ENCODE assay signal across 8 cellular contexts in genomic region chr21:29025328-29025713, GRCh38. TPM values are rescaled to one million over a fixed set of nuclear protein-coding genes. Genes with fewer than 3 reads are reported as not detected.
DNase-seq lines count a peak whose midpoint lies in the region; ATAC-seq, FAIRE-seq and TF ChIP-seq lines count a peak whose summit lies in the region.

No MANE protein-coding gene starts in this region.

- no peaks in the 10 kb centered on the region for H3K9me1 ChIP-seq in K562 (ENCODE audit: control insufficient read depth, insufficient read depth, low read length)

- TF ChIP-seq RAD21 in K562 (CRISPR knock-in tag; conservative IDR thresholded peaks at IDR 0.05 in 1 of 2, IDR thresholded peaks at IDR 0.05 in 1 of 2), result peak in 1 of 2 experiments; percentile 26; a peak in 1 of 4 replicates

- H3K4me1 Mint-ChIP-seq in IgD-negative memory B cell, result peaks cover 19 to 30% (median 29%) of the 10 kb centered on the region in 3 donors

- CTCF ChIA-PET in K562 (lab: Yijun Ruan, JAX; ENCODE audit: low intra/inter-chr PET ratio), result no interaction called here

- DNase-seq in AG10803 (ENCODE audit: low read depth) (peak; percentile 12), K562 (ENCODE audit: extremely low read depth in 1 of 4, low spot score in 3 of 4) (peak in 2 of 4 experiments; percentile 19 to 52), lower leg skin (ENCODE audit: low spot score in 2 of 2) (no peak), GM13977 (ENCODE audit: low spot score) (no peak), NCI-H524 (lab: John Stamatoyannopoulos, UW) (no peak)
- no peak for DNase-seq in activated CD4-positive, CD25-positive, alpha-beta regulatory T cell (lab: John Stamatoyannopoulos, UW)

- H3K9me3 Mint-ChIP-seq in IgD-negative memory B cell, result no peaks in the 10 kb centered on the region

- H3K4me2 ChIP-seq in K562 (ENCODE audit: insufficient read depth, low read length), result peak overlapping the region; percentile 90

- 0% methylated on average over 6 of the region's 6 CpGs for WGBS in K562 (ENCODE audit: insufficient coverage, low coverage, missing lambda C conversion rate)
- WGBS in lower leg skin, 2 donors, result 2 to 4% methylated on average over 6 of the region's 6 CpGs
- 3% methylated on average over 6 of the region's 6 CpGs for WGBS in urinary bladder

- TF ChIP-seq EP300 in K562 (IDR thresholded peaks at IDR 0.05; ENCODE audit: low read length), result no peak

- intact Hi-C loops in K562 (cut with micrococcal nuclease), result no loop called here
- intact Hi-C loops in lower leg skin (cut with DNase I; ENCODE audit: low total_unique reads), result loop anchor here (10.0 kb wide), 1 partner anchor 349 kb away; no protein-coding TSS in a partner anchor

- no peak for FAIRE-seq in K562 (lab: Jason Lieb, UNC)

- H3K27me3 ChIP-seq in K562 (ENCODE audit: control insufficient read depth in 2 of 2, insufficient read depth in 2 of 2, low read length in 2 of 2), result no peaks in the 10 kb centered on the region

- peak overlapping the region; percentile 96 to 99 (median 96) for H3K4me3 Mint-ChIP-seq in IgD-negative memory B cell

- peak; percentile 52 for ATAC-seq in K562

- peak overlapping the region; percentile 98 to 99 (median 99) for H3K27ac Mint-ChIP-seq in IgD-negative memory B cell

- no peaks in the 10 kb centered on the region for H4K20me1 ChIP-seq in K562 (replicated peaks; ENCODE audit: control insufficient read depth, insufficient read depth, low read length)

- H3K36me3 ChIP-seq in K562 (ENCODE audit: control insufficient read depth, insufficient read depth, low read length), result peaks cover 25% of the 10 kb centered on the region
- H3K36me3 ChIP-seq in urinary bladder (ENCODE audit: insufficient read depth), result no peaks in the 10 kb centered on the region

- no peaks in the 10 kb centered on the region for H3K27me3 Mint-ChIP-seq in IgD-negative memory B cell

- BruUV-seq in K562 (replicated peaks; lab: Mats Ljungman, UMichigan), result TSS peak; percentile 41

- no peaks in the 10 kb centered on the region for H3K9me3 ChIP-seq in K562 (replicated peaks; ENCODE audit: control insufficient read depth, insufficient read depth, low read depth, low read length)

- POLR2A ChIA-PET in K562 (lab: Yijun Ruan, JAX), result interaction anchor here (0.7 to 7.6 kb wide), 16 partner anchors 9 to 275 kb away, joined by 3 to 56 read pairs (median 7); partner anchors contain the start of genes CCT8 and LTN1

- peak overlapping the region; percentile 94 to 98 for H3K9ac ChIP-seq in K562 (ENCODE audit: insufficient read depth in 1 of 2, low read depth in 2 of 2, low read length in 2 of 2)

- H2AFZ ChIP-seq in K562 (ENCODE audit: low read depth, low read length), result peak overlapping the region; percentile 97

- peak overlapping the region; percentile 98 for H3K4me3 ChIP-seq in AG10803 (ENCODE audit: low read length)
- H3K4me3 ChIP-seq in K562, result peak overlapping the region; percentile 65
- H3K4me3 ChIP-seq in lower leg skin (ENCODE audit: low read depth, poor library complexity, severe bottlenecking), result peak overlapping the region; percentile 55
- H3K4me3 ChIP-seq in urinary bladder (ENCODE audit: low read depth, low read length), result peak overlapping the region; percentile 52

- H3K4me1 ChIP-seq in K562 (replicated peaks in 1 of 2; ENCODE audit: control insufficient read depth in 2 of 2, insufficient read depth in 2 of 2, low read length in 2 of 2) (peaks cover 3 to 13% of the 10 kb centered on the region in 2 experiments; a peak in 1 of 5 replicates), urinary bladder (ENCODE audit: insufficient read depth) (no peaks in the 10 kb centered on the region)

- TF ChIP-seq CTCF in AG10803 (conservative IDR thresholded peaks at IDR 0.05; ENCODE audit: low read length) (no peak), K562 (IDR thresholded peaks at IDR 0.05 in 2 of 3, conservative IDR thresholded peaks at IDR 0.05 in 1 of 3; ENCODE audit: insufficient read depth in 2 of 3, low read depth in 1 of 3, low read length in 3 of 3) (0 out of 6 replicates have a peak, but pooled peaks of 1 of the 3 experiments have one; percentile 10), lower leg skin (IDR thresholded peaks at IDR 0.05) (no peak), GM13977 (IDR thresholded peaks at IDR 0.05; ENCODE audit: extremely low read depth, insufficient read depth, missing control alignments) (no peak)

- H3K36me3 Mint-ChIP-seq in IgD-negative memory B cell, result peaks cover 3% of the 10 kb centered on the region

- in situ Hi-C loops in K562 (cut with MboI), result no loop called here
- in situ Hi-C loops in GM13977 (cut with MboI; ENCODE audit: low pct_unique_long_range_greater_than_20kb, low sequenced_read_pairs, unreplicated experiment), result no loop called here

- peaks cover 47% of the 10 kb centered on the region for H3K79me2 ChIP-seq in K562 (ENCODE audit: control insufficient read depth, insufficient read depth, low read length)

- TF ChIP-seq POLR2A in K562 (conservative IDR thresholded peaks at IDR 0.05), result no peak
- TF ChIP-seq POLR2A in lower leg skin (IDR thresholded peaks at IDR 0.05), result no peak

- H3K27ac ChIP-seq in K562 (ENCODE audit: extremely low read depth, low read depth, low read length) (peak overlapping the region; percentile 97), urinary bladder (ENCODE audit: low read depth) (no peak overlapping the region)

RNA-seq across cellular contexts. Expression of gene USP16, which starts 0.9 kb away (rescaled TPM):
- polyA plus RNA-seq in IgD-negative memory B cell, result 25.7 TPM
- total RNA-seq in K562 (2011; cell fraction: chromatin; rRNA removed; ENCODE audit: low replicate concordance), result 13.6 and 77.0 TPM in 2 replicates
- total RNA-seq in K562 (2011; cell fraction: nucleolus; rRNA removed), result 7.8 and 12.0 TPM in 2 replicates
- total RNA-seq in K562 (2011; cell fraction: nucleoplasm; rRNA removed), result 20.5 and 24.4 TPM in 2 replicates
- total RNA-seq in K562 (2014; rRNA removed), result 38.4 and 39.1 TPM in 2 replicates
- 90.9 and 106 TPM in 2 replicates for total RNA-seq in K562 (2014; rRNA removed; fragmentation: Illumina TruSeq; extraction: Trizol)
- 77.4 and 85.7 TPM in 2 replicates for total RNA-seq in K562 (2015; rRNA removed; fragmentation: Illumina TruSeq; extraction: Trizol)
- total RNA-seq in K562 (2021), result 49.9 and 50.4 TPM in 2 replicates
- 37.6 and 45.5 TPM in 2 replicates for polyA plus RNA-seq in K562 (2011; rRNA removed)
- 4.2 and 10.4 TPM in 2 replicates for polyA plus RNA-seq in K562 (2011; cell fraction: cytosol; rRNA removed)
- polyA plus RNA-seq in K562 (2011; cell fraction: nucleus; rRNA removed), result 20.2 and 31.1 TPM in 2 replicates
- polyA plus RNA-seq in K562 (2012), result 40.9 and 45.1 TPM in 2 replicates
- 60.7 and 65.1 TPM in 2 replicates for polyA plus RNA-seq in K562 (2014; fragmentation: Illumina TruSeq; extraction: Trizol)
- 10 to 100 TPM; 62.8 to 67.4 TPM for polyA plus RNA-seq in K562 (2014; fragmentation: Nextera tagmentation; extraction: Ambion mirVana)
- polyA plus RNA-seq in K562 (2014; rRNA removed), result 39.8 and 45.4 TPM in 2 replicates
- polyA minus RNA-seq in K562 (2011; rRNA and poly(A)+ RNA removed), result 37.3 and 44.1 TPM in 2 replicates
- 13.3 and 13.7 TPM in 2 replicates for polyA minus RNA-seq in K562 (2011; cell fraction: cytosol; rRNA and poly(A)+ RNA removed)
- 11.2 and 21.8 TPM in 2 replicates for polyA minus RNA-seq in K562 (2011; cell fraction: nucleus; rRNA and poly(A)+ RNA removed)
- total RNA-seq in lower leg skin, result 10 to 100 TPM; 21.3 to 25.8 (median 23.4) TPM
- 55.3 TPM for total RNA-seq in urinary bladder
- 29.6 TPM for polyA plus RNA-seq in urinary bladder

RNA-seq across cellular contexts. Expression of gene RWDD2B, which starts 6.2 kb away (rescaled TPM):
- polyA plus RNA-seq in IgD-negative memory B cell (13.0 TPM), K562 (2011; rRNA removed) (14.4 and 23.7 TPM in 2 replicates), K562 (2014; fragmentation: Illumina TruSeq; extraction: Trizol) (12.5 and 13.8 TPM in 2 replicates), K562 (2014; fragmentation: Nextera tagmentation; extraction: Ambion mirVana) (10 to 100 TPM; 27.9 to 31.8 TPM), K562 (2014; rRNA removed) (12.3 and 14.7 TPM in 2 replicates), urinary bladder (17.2 TPM)
- total RNA-seq in K562 (2011; cell fraction: chromatin; rRNA removed; ENCODE audit: low replicate concordance), result 8.6 and 12.2 TPM in 2 replicates
- 2.1 and 2.7 TPM in 2 replicates for total RNA-seq in K562 (2011; cell fraction: nucleolus; rRNA removed)
- total RNA-seq in K562 (2011; cell fraction: nucleoplasm; rRNA removed), result 4.9 and 5.9 TPM in 2 replicates
- total RNA-seq in K562 (2014; rRNA removed) (4.6 and 6.4 TPM in 2 replicates), K562 (2014; rRNA removed; fragmentation: Illumina TruSeq; extraction: Trizol) (11.5 and 13.8 TPM in 2 replicates), K562 (2015; rRNA removed; fragmentation: Illumina TruSeq; extraction: Trizol) (8.4 and 8.6 TPM in 2 replicates), K562 (2021) (9.8 and 10.3 TPM in 2 replicates), lower leg skin (10 to 100 TPM in 1 of 4 donors, 1 to 10 TPM in 3; 5.4 to 11.7 (median 8.1) TPM), urinary bladder (17.9 TPM)
- polyA plus RNA-seq in K562 (2011; cell fraction: cytosol; rRNA removed), result 5.7 and 7.0 TPM in 2 replicates
- 7.0 and 7.6 TPM in 2 replicates for polyA plus RNA-seq in K562 (2011; cell fraction: nucleus; rRNA removed)
- polyA plus RNA-seq in K562 (2012), result 9.3 and 11.4 TPM in 2 replicates
- 9.6 and 11.0 TPM in 2 replicates for polyA minus RNA-seq in K562 (2011; rRNA and poly(A)+ RNA removed)
- 4.7 and 5.4 TPM in 2 replicates for polyA minus RNA-seq in K562 (2011; cell fraction: cytosol; rRNA and poly(A)+ RNA removed)
- 3.2 and 5.3 TPM in 2 replicates for polyA minus RNA-seq in K562 (2011; cell fraction: nucleus; rRNA and poly(A)+ RNA removed)

RNA-seq across cellular contexts. Expression of gene LTN1, which starts 32.6 kb away (rescaled TPM):
- polyA plus RNA-seq in IgD-negative memory B cell (15.6 TPM), K562 (2011; rRNA removed) (21.8 and 28.7 TPM in 2 replicates), K562 (2014; fragmentation: Illumina TruSeq; extraction: Trizol) (23.0 and 29.1 TPM in 2 replicates), K562 (2014; fragmentation: Nextera tagmentation; extraction: Ambion mirVana) (10 to 100 TPM; 16.6 to 21.8 TPM), K562 (2014; rRNA removed) (14.6 and 15.7 TPM in 2 replicates), urinary bladder (9.5 TPM)
- total RNA-seq in K562 (2011; cell fraction: chromatin; rRNA removed; ENCODE audit: low replicate concordance), result 58.0 and 146 TPM in 2 replicates
- 29.2 and 30.5 TPM in 2 replicates for total RNA-seq in K562 (2011; cell fraction: nucleolus; rRNA removed)
- 45.7 and 48.4 TPM in 2 replicates for total RNA-seq in K562 (2011; cell fraction: nucleoplasm; rRNA removed)
- total RNA-seq in K562 (2014; rRNA removed) (19.1 and 19.8 TPM in 2 replicates), K562 (2014; rRNA removed; fragmentation: Illumina TruSeq; extraction: Trizol) (49.6 and 60.7 TPM in 2 replicates), K562 (2015; rRNA removed; fragmentation: Illumina TruSeq; extraction: Trizol) (39.0 and 40.7 TPM in 2 replicates), K562 (2021) (32.8 and 37.1 TPM in 2 replicates), lower leg skin (10 to 100 TPM; 19.0 to 21.4 (median 20.9) TPM), urinary bladder (67.8 TPM)
- 4.6 and 9.6 TPM in 2 replicates for polyA plus RNA-seq in K562 (2011; cell fraction: cytosol; rRNA removed)
- polyA plus RNA-seq in K562 (2011; cell fraction: nucleus; rRNA removed), result 23.9 and 25.3 TPM in 2 replicates
- polyA plus RNA-seq in K562 (2012), result 15.2 and 15.3 TPM in 2 replicates
- polyA minus RNA-seq in K562 (2011; rRNA and poly(A)+ RNA removed), result 93.4 and 105 TPM in 2 replicates
- 25.1 and 34.2 TPM in 2 replicates for polyA minus RNA-seq in K562 (2011; cell fraction: cytosol; rRNA and poly(A)+ RNA removed)
- polyA minus RNA-seq in K562 (2011; cell fraction: nucleus; rRNA and poly(A)+ RNA removed), result 40.7 and 88.4 TPM in 2 replicates

RNA-seq across cellular contexts. Expression of gene CCT8, which starts 48.1 kb away (rescaled TPM):
- 141 TPM for polyA plus RNA-seq in IgD-negative memory B cell
- 125 and 302 TPM in 2 replicates for total RNA-seq in K562 (2011; cell fraction: chromatin; rRNA removed; ENCODE audit: low replicate concordance)
- total RNA-seq in K562 (2011; cell fraction: nucleolus; rRNA removed), result 96.4 and 110 TPM in 2 replicates
- total RNA-seq in K562 (2011; cell fraction: nucleoplasm; rRNA removed), result 142 and 158 TPM in 2 replicates
- 431 and 451 TPM in 2 replicates for total RNA-seq in K562 (2014; rRNA removed)
- 677 and 776 TPM in 2 replicates for total RNA-seq in K562 (2014; rRNA removed; fragmentation: Illumina TruSeq; extraction: Trizol)
- 512 and 540 TPM in 2 replicates for total RNA-seq in K562 (2015; rRNA removed; fragmentation: Illumina TruSeq; extraction: Trizol)
- total RNA-seq in K562 (2021), result 573 and 579 TPM in 2 replicates
- polyA plus RNA-seq in K562 (2011; rRNA removed), result 523 and 739 TPM in 2 replicates
- polyA plus RNA-seq in K562 (2011; cell fraction: cytosol; rRNA removed), result 168 and 344 TPM in 2 replicates
- 149 and 297 TPM in 2 replicates for polyA plus RNA-seq in K562 (2011; cell fraction: nucleus; rRNA removed)
- polyA plus RNA-seq in K562 (2012), result 444 and 544 TPM in 2 replicates
- 701 and 741 TPM in 2 replicates for polyA plus RNA-seq in K562 (2014; fragmentation: Illumina TruSeq; extraction: Trizol)
- 1,000 to 10,000 TPM in 1 of 2 experiments, 100 to 1,000 TPM in 1; 705 to 1,153 TPM for polyA plus RNA-seq in K562 (2014; fragmentation: Nextera tagmentation; extraction: Ambion mirVana)
- polyA plus RNA-seq in K562 (2014; rRNA removed), result 625 and 647 TPM in 2 replicates
- 1,155 and 1,163 TPM in 2 replicates for polyA minus RNA-seq in K562 (2011; rRNA and poly(A)+ RNA removed)
- 311 and 378 TPM in 2 replicates for polyA minus RNA-seq in K562 (2011; cell fraction: cytosol; rRNA and poly(A)+ RNA removed)
- polyA minus RNA-seq in K562 (2011; cell fraction: nucleus; rRNA and poly(A)+ RNA removed), result 102 and 224 TPM in 2 replicates
- total RNA-seq in lower leg skin, result 100 to 1,000 TPM in 1 of 4 donors, 10 to 100 TPM in 3; 73.7 to 114 (median 85.1) TPM
- 134 TPM for total RNA-seq in urinary bladder
- 95.4 TPM for polyA plus RNA-seq in urinary bladder
